18 cellular contexts compared by ENCODE assay signal in the genomic region with DNA sequence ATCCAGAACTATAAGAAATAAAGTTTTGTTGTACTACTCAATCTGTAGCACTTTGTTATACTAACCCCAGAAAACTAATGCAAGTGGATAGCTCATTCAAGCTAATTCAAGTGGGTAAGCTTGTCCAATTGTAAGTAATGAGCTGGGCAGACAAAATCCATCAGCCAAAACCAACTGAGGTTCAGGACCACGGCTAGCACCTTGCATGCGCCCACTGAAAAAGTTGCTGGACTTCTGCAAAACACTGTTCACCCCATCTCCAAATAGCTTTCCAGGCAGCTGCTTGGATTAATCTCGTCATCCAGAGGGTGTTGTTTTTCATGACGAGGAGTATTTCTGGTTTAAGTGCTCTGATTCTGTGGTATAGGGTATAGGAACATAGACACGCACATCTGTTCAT.
A peak's percentile ranks its signal among the peaks of the same experiment; 100 is the strongest.
DNase-seq lines count a peak whose midpoint lies in the region; ATAC-seq and TF ChIP-seq lines count a peak whose summit lies in the region.
"Had no signal": no experiment of that assay in that cellular context is flagged by ENCODE, and none has a peak within 500 bp of the region (broad histone marks: within the 10 kb centered on the region; RNA-seq: fewer than 3 reads in every experiment).

No MANE protein-coding gene starts in this region.

- H3K4me1 Mint-ChIP-seq in GM23338 = no peaks in the 10 kb centered on the region
- H3K4me1 Mint-ChIP-seq: activated naive CD8-positive, alpha-beta T cell treated with anti-CD3 and anti-CD28 coated beads, Interleukin-2, amount 10 ng/mL, durations not matched to agents 7 days and 5 days; B cell had no signal

- peaks cover 2% of the 10 kb centered on the region for H3K27me3 Mint-ChIP-seq in GM23338 (ENCODE audit: insufficient read depth, low read depth, poor library complexity)
- H3K27me3 Mint-ChIP-seq: dendritic cell treated with granulocyte-macrophage colony-stimulating factor and Interleukin-4, amounts not matched to agents 40 ng/mL and 50 ng/mL, for 4 days had no signal

- no peak for TF ChIP-seq CTCF in GM23338 (conservative IDR thresholded peaks at IDR 0.05; ENCODE audit: low read depth in 2 of 2)
- TF ChIP-seq CTCF in NB4 (IDR thresholded peaks at IDR 0.05; ENCODE audit: low read depth, low read length) = no peak
- no peak for TF ChIP-seq CTCF in brain microvascular endothelial cell (IDR thresholded peaks at IDR 0.05; ENCODE audit: low read depth, low read length, missing control alignments)
- no peak for TF ChIP-seq CTCF in liver (IDR thresholded peaks at IDR 0.05; ENCODE audit: low read depth, low read length, missing input control)
- TF ChIP-seq CTCF in WERI-Rb-1 (IDR thresholded peaks at IDR 0.05; ENCODE audit: low read depth, low read length) = no peak

- TF ChIP-seq RAD21 in liver (IDR thresholded peaks at IDR 0.05) = no peak

- no peak overlapping the region for H2AFZ ChIP-seq in GM23338

- H3K27me3 ChIP-seq in GM23338 (ENCODE audit: insufficient read depth) = no peaks in the 10 kb centered on the region
- H3K27me3 ChIP-seq in brain microvascular endothelial cell (replicated peaks) = no peaks in the 10 kb centered on the region
- H3K27me3 ChIP-seq in liver (ENCODE audit: control insufficient read depth in 4 of 4, insufficient read depth in 4 of 4, low read length in 3 of 4) = no peaks in the 10 kb centered on the region
- H3K27me3 ChIP-seq in WERI-Rb-1 (ENCODE audit: insufficient read depth, low read depth, severe bottlenecking) = no peaks in the 10 kb centered on the region

- no peaks in the 10 kb centered on the region for H3K9me2 ChIP-seq in GM23338 (ENCODE audit: insufficient read depth)

- H3F3A ChIP-seq in GM23338 (replicated peaks; ENCODE audit: low read depth) = no peaks in the 10 kb centered on the region

- H3K9me3 Mint-ChIP-seq in GM23338 = no peaks in the 10 kb centered on the region; the same call in 2 of the 3 replicates
- H3K9me3 Mint-ChIP-seq: activated naive CD8-positive, alpha-beta T cell treated with anti-CD3 and anti-CD28 coated beads, Interleukin-2, amount 10 ng/mL, durations not matched to agents 7 days and 5 days; activated T-cell treated with anti-CD3 and anti-CD28 coated beads, Interleukin-2, amount 50 U/mL, for 72 hours; dendritic cell treated with granulocyte-macrophage colony-stimulating factor and Interleukin-4, amounts not matched to agents 40 ng/mL and 50 ng/mL, for 4 days had no signal

- TF ChIP-seq POLR2A in NB4 (IDR thresholded peaks at IDR 0.05; ENCODE audit: extremely low read depth, insufficient read length) = no peak

- no peak overlapping the region for H3K4me2 ChIP-seq in GM23338

- no peak for ATAC-seq in GM23338
- ATAC-seq in HG02885 (IDR thresholded peaks at IDR 0.05; ENCODE audit: poor library complexity, unreplicated experiment) = no peak
- ATAC-seq: activated T-cell treated with anti-CD3 and anti-CD28 coated beads, Interleukin-2, amount 50 U/mL, for 72 hours; lower lobe of right lung had no signal

- no peaks in the 10 kb centered on the region for H3K36me3 Mint-ChIP-seq in GM23338 (ENCODE audit: low read depth)
- H3K36me3 Mint-ChIP-seq: activated naive CD8-positive, alpha-beta T cell treated with anti-CD3 and anti-CD28 coated beads, Interleukin-2, amount 10 ng/mL, durations not matched to agents 7 days and 5 days had no signal

- no peaks in the 10 kb centered on the region for H3K79me2 ChIP-seq in GM23338 (replicated peaks; ENCODE audit: insufficient read depth)

- peak; percentile 40 for DNase-seq in GM23338 (ENCODE audit: low spot score)
- DNase-seq in NB4 (ENCODE audit: low read depth) = peak; percentile 48
- peak; percentile 5 for DNase-seq in brain microvascular endothelial cell
- DNase-seq in WERI-Rb-1 = no peak
- DNase-seq in 8988T = no peak
- no peak for DNase-seq in SK-N-DZ (ENCODE audit: low spot score)
- DNase-seq: activated naive CD8-positive, alpha-beta T cell treated with anti-CD3 and anti-CD28 coated beads, Interleukin-2, amount 10 ng/mL, durations not matched to agents 7 days and 5 days; activated T-cell treated with anti-CD3 and anti-CD28 coated beads, Interleukin-2, amount 50 U/mL, for 72 hours; lower lobe of right lung; NCI-H1417 treated with DMSO at 0.1 percent for 48 hours; NCI-H82; stimulated activated CD4-positive, alpha-beta T cell treated with anti-CD3 and anti-CD28 coated beads, Interleukin-12 subunit alpha, Interleukin-12 subunit beta, amount 100 ng/mL, for 4 hours had no signal

- in situ Hi-C loops in brain microvascular endothelial cell (cut with HindIII; ENCODE audit: low pct_ligation_motif_present, low sequenced_read_pairs) = no loop called here

- no peaks in the 10 kb centered on the region; the same call in 1 of the 2 replicates for H3K36me3 ChIP-seq in GM23338 (ENCODE audit: insufficient read depth)
- H3K36me3 ChIP-seq in brain microvascular endothelial cell (replicated peaks) = no peaks in the 10 kb centered on the region
- H3K36me3 ChIP-seq in liver (ENCODE audit: control insufficient read depth in 4 of 4, insufficient read depth in 3 of 4, low read depth in 1 of 4, low read length in 3 of 4) = no peaks in the 10 kb centered on the region
- H3K36me3 ChIP-seq in WERI-Rb-1 = no peaks in the 10 kb centered on the region
- H3K36me3 ChIP-seq: lower lobe of right lung, thoracic aorta had no signal

- H3K4me3 ChIP-seq in GM23338 = no peak overlapping the region
- no peak overlapping the region for H3K4me3 ChIP-seq in NB4 (ENCODE audit: low read depth, low read length)
- H3K4me3 ChIP-seq in brain microvascular endothelial cell (ENCODE audit: low read depth, low read length) = no peak overlapping the region
- H3K4me3 ChIP-seq in liver (ENCODE audit: low read depth in 1 of 3, low read length in 3 of 3) = no peak overlapping the region
- no peak overlapping the region for H3K4me3 ChIP-seq in WERI-Rb-1 (ENCODE audit: low read depth, low read length)
- H3K4me3 ChIP-seq: lower lobe of right lung, thoracic aorta had no signal

- no peak overlapping the region for H3K9ac ChIP-seq in liver (ENCODE audit: low read depth in 1 of 2, low read length in 2 of 2)

- H3K27ac ChIP-seq in GM23338 (ENCODE audit: low read depth) (no peak overlapping the region), brain microvascular endothelial cell (no peak overlapping the region), liver (ENCODE audit: low read depth in 1 of 2, low read length in 2 of 2) (no peak overlapping the region), WERI-Rb-1 (no peak overlapping the region)
- H3K27ac ChIP-seq: lower lobe of right lung, thoracic aorta had no signal

- no peak overlapping the region for H3K27ac Mint-ChIP-seq in GM23338
- H3K27ac Mint-ChIP-seq: activated naive CD8-positive, alpha-beta T cell treated with anti-CD3 and anti-CD28 coated beads, Interleukin-2, amount 10 ng/mL, durations not matched to agents 7 days and 5 days; activated T-cell treated with anti-CD3 and anti-CD28 coated beads, Interleukin-2, amount 50 U/mL, for 72 hours; B cell; dendritic cell treated with granulocyte-macrophage colony-stimulating factor and Interleukin-4, amounts not matched to agents 40 ng/mL and 50 ng/mL, for 4 days had no signal

- H3K4me1 ChIP-seq in GM23338 (ENCODE audit: insufficient read depth) (no peaks in the 10 kb centered on the region), liver (ENCODE audit: control insufficient read depth in 4 of 4, insufficient read depth in 4 of 4, low read length in 3 of 4) (no peaks in the 10 kb centered on the region)
- H3K4me1 ChIP-seq: Caco-2, lower lobe of right lung had no signal

- no peak overlapping the region for H3K4me3 Mint-ChIP-seq in GM23338
- H3K4me3 Mint-ChIP-seq: activated naive CD8-positive, alpha-beta T cell treated with anti-CD3 and anti-CD28 coated beads, Interleukin-2, amount 10 ng/mL, durations not matched to agents 7 days and 5 days; activated T-cell treated with anti-CD3 and anti-CD28 coated beads, Interleukin-2, amount 50 U/mL, for 72 hours; B cell; dendritic cell treated with granulocyte-macrophage colony-stimulating factor and Interleukin-4, amounts not matched to agents 40 ng/mL and 50 ng/mL, for 4 days had no signal

- H3K9me3 ChIP-seq in liver (ENCODE audit: control insufficient read depth in 4 of 4, low read length in 3 of 4) (no peaks in the 10 kb centered on the region), WERI-Rb-1 (ENCODE audit: severe bottlenecking) (no peaks in the 10 kb centered on the region)
- H3K9me3 ChIP-seq: Caco-2, lower lobe of right lung, thoracic aorta had no signal

- H4K20me1 ChIP-seq in GM23338 (replicated peaks; ENCODE audit: insufficient read depth) = no peaks in the 10 kb centered on the region

- 59% methylated on average over 5 of the region's 5 CpGs for WGBS in liver

TF ChIP-seq in GM23338, 12 proteins besides CTCF, POLR2A, EP300 and RAD21 (continues in another document):
- no peak for TF ChIP-seq NANOG (IDR thresholded peaks at IDR 0.05; ENCODE audit: borderline replicate concordance)
- TF ChIP-seq CREB1 (CRISPR knock-in tag; IDR thresholded peaks at IDR 0.05; ENCODE audit: low read depth) = no peak

TF ChIP-seq in liver, 16 proteins besides CTCF, POLR2A, EP300 and RAD21:
- TF ChIP-seq, protein P1, sequence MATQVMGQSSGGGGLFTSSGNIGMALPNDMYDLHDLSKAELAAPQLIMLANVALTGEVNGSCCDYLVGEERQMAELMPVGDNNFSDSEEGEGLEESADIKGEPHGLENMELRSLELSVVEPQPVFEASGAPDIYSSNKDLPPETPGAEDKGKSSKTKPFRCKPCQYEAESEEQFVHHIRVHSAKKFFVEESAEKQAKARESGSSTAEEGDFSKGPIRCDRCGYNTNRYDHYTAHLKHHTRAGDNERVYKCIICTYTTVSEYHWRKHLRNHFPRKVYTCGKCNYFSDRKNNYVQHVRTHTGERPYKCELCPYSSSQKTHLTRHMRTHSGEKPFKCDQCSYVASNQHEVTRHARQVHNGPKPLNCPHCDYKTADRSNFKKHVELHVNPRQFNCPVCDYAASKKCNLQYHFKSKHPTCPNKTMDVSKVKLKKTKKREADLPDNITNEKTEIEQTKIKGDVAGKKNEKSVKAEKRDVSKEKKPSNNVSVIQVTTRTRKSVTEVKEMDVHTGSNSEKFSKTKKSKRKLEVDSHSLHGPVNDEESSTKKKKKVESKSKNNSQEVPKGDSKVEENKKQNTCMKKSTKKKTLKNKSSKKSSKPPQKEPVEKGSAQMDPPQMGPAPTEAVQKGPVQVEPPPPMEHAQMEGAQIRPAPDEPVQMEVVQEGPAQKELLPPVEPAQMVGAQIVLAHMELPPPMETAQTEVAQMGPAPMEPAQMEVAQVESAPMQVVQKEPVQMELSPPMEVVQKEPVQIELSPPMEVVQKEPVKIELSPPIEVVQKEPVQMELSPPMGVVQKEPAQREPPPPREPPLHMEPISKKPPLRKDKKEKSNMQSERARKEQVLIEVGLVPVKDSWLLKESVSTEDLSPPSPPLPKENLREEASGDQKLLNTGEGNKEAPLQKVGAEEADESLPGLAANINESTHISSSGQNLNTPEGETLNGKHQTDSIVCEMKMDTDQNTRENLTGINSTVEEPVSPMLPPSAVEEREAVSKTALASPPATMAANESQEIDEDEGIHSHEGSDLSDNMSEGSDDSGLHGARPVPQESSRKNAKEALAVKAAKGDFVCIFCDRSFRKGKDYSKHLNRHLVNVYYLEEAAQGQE (IDR thresholded peaks at IDR 0.05) = peak; percentile 94
- no peak for TF ChIP-seq RXRA (IDR thresholded peaks at IDR 0.05)
- TF ChIP-seq FOXA1 (IDR thresholded peaks at IDR 0.05) = no peak

Comparison
In these comparisons a context has a peak if more than half of its experiments do, and no peak if none do; other contexts are left out.
1. DNase-seq: peak in GM23338 (single experiment), NB4 (single experiment) and brain microvascular endothelial cell (single experiment); none in WERI-Rb-1 (single experiment), 8988T (single experiment) and SK-N-DZ (single experiment).